ENCODE assay signal across 1 cellular context in genomic region chr10:125822878-125823662, GRCh38.
TF ChIP-seq lines count a peak whose summit lies in the region.

TSS of gene BCCIP (plus strand) at chr10:125823546. CDS start at chr10:125823558, 12 bp downstream.
TSS of gene UROS (minus strand) at chr10:125823258. CDS start at chr10:125816499, 6,759 bp downstream.

TF ChIP-seq in GM23338, 12 proteins besides CTCF, POLR2A, EP300 and RAD21:
- no peak for TF ChIP-seq REST (IDR thresholded peaks at IDR 0.05; ENCODE audit: unreplicated experiment)
- no peak for TF ChIP-seq ZNF462 (CRISPR knock-in tag; IDR thresholded peaks at IDR 0.05)
- peak; percentile 84 for TF ChIP-seq POLR2AphosphoS5 (IDR thresholded peaks at IDR 0.05; ENCODE audit: low read depth)
- TF ChIP-seq ZNF114 (CRISPR knock-in tag; IDR thresholded peaks at IDR 0.05) = no peak
- no peak for TF ChIP-seq EZH2phosphoT487 (IDR thresholded peaks at IDR 0.05; ENCODE audit: unreplicated experiment)
- TF ChIP-seq ETS1 (IDR thresholded peaks at IDR 0.05) = 0 out of 2 replicates have a peak, but pooled peaks have one; percentile 44
- TF ChIP-seq NANOG (IDR thresholded peaks at IDR 0.05; ENCODE audit: borderline replicate concordance) = no peak
- peak; percentile 47; the same call in 1 of the 2 replicates for TF ChIP-seq CREB1 (CRISPR knock-in tag; IDR thresholded peaks at IDR 0.05; ENCODE audit: low read depth)
